Comparison of ENCODE assay signal across 1 cellular context in the genomic region with DNA sequence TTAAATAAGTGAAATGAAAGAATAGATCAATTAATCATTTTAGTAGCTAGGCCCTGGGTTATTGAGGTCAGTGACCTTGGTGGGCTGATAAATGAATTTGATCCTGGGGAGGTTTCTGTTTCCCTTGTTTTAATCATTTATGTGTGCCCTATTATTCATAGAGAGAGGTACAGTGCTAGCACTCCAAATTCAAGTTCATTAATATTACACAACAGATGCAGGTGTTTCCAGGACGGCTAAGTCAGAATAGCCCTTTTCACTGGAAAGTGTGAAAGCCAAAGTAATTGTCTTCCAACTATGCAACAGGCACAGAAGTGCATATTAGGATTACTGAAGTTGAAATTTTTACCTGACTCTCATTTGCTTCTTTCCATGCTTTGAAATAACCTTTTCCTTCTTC.
TF ChIP-seq lines count a peak whose summit lies in the region.

No MANE protein-coding gene starts in this region.

TF ChIP-seq in K562, 482 proteins besides CTCF, POLR2A, EP300 and RAD21 (continued from another document):
- TF ChIP-seq, protein P1, sequence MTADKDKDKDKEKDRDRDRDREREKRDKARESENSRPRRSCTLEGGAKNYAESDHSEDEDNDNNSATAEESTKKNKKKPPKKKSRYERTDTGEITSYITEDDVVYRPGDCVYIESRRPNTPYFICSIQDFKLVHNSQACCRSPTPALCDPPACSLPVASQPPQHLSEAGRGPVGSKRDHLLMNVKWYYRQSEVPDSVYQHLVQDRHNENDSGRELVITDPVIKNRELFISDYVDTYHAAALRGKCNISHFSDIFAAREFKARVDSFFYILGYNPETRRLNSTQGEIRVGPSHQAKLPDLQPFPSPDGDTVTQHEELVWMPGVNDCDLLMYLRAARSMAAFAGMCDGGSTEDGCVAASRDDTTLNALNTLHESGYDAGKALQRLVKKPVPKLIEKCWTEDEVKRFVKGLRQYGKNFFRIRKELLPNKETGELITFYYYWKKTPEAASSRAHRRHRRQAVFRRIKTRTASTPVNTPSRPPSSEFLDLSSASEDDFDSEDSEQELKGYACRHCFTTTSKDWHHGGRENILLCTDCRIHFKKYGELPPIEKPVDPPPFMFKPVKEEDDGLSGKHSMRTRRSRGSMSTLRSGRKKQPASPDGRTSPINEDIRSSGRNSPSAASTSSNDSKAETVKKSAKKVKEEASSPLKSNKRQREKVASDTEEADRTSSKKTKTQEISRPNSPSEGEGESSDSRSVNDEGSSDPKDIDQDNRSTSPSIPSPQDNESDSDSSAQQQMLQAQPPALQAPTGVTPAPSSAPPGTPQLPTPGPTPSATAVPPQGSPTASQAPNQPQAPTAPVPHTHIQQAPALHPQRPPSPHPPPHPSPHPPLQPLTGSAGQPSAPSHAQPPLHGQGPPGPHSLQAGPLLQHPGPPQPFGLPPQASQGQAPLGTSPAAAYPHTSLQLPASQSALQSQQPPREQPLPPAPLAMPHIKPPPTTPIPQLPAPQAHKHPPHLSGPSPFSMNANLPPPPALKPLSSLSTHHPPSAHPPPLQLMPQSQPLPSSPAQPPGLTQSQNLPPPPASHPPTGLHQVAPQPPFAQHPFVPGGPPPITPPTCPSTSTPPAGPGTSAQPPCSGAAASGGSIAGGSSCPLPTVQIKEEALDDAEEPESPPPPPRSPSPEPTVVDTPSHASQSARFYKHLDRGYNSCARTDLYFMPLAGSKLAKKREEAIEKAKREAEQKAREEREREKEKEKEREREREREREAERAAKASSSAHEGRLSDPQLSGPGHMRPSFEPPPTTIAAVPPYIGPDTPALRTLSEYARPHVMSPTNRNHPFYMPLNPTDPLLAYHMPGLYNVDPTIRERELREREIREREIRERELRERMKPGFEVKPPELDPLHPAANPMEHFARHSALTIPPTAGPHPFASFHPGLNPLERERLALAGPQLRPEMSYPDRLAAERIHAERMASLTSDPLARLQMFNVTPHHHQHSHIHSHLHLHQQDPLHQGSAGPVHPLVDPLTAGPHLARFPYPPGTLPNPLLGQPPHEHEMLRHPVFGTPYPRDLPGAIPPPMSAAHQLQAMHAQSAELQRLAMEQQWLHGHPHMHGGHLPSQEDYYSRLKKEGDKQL (CRISPR knock-in tag; IDR thresholded peaks at IDR 0.05; ENCODE audit: borderline replicate concordance), result no peak
